In the genomic region with DNA sequence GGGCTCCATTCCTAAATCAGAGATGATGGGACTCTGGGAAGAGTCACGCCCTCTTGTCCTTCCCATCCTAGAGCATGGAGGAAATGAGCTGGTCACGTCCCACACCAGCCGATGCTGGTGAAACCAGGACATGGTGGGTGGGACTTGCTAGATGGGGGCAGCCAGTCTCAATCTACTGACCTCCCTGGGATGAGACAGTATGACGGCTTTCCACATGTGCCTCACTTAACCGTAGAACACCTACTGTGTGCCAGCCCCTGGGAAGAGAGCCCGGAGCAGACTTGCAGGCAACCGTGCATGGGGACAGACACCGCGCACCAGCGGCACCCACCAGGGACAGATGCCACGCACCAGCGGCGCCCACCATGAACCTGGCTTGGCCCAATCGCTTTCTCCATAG, we compare ENCODE assay signal across 13 cellular contexts. TPM values are rescaled to one million over a fixed set of nuclear protein-coding genes. Genes with fewer than 3 reads are reported as not detected.
DNase-seq lines count a peak whose midpoint lies in the region; ATAC-seq, FAIRE-seq and TF ChIP-seq lines count a peak whose summit lies in the region.
"Had no signal": no experiment of that assay in that cellular context is flagged by ENCODE, and none has a peak within 500 bp of the region (broad histone marks: within the 10 kb centered on the region; RNA-seq: fewer than 3 reads in every experiment).

No MANE protein-coding gene starts in this region.

- H3K4me1 ChIP-seq in K562 (replicated peaks in 1 of 2; ENCODE audit: control insufficient read depth in 2 of 2, insufficient read depth in 2 of 2, low read length in 2 of 2) (peaks cover 23 to 79% of the 10 kb centered on the region in 2 experiments), sigmoid colon (peaks cover 0 to 87% (median 83%) of the 10 kb centered on the region in 4 donors)

- no peak for FAIRE-seq in K562 (lab: Jason Lieb, UNC)

- no peaks in the 10 kb centered on the region for H3K9me3 ChIP-seq in K562 (replicated peaks; ENCODE audit: control insufficient read depth, insufficient read depth, low read depth, low read length)
- H3K9me3 ChIP-seq in iPS-18c (ENCODE audit: control insufficient read depth, insufficient read depth, low read length), result no peaks in the 10 kb centered on the region
- H3K9me3 ChIP-seq in sigmoid colon, result no peaks in the 10 kb centered on the region

- no peak for TF ChIP-seq EP300 in K562 (IDR thresholded peaks at IDR 0.05; ENCODE audit: low read length)
- TF ChIP-seq EP300 in sigmoid colon (IDR thresholded peaks at IDR 0.05), result no peak

- TF ChIP-seq POLR2A in K562 (conservative IDR thresholded peaks at IDR 0.05) (no peak), sigmoid colon (IDR thresholded peaks at IDR 0.05) (no peak)

- no peaks in the 10 kb centered on the region for H3K36me3 ChIP-seq in K562 (ENCODE audit: control insufficient read depth, insufficient read depth, low read length)
- no peaks in the 10 kb centered on the region for H3K36me3 ChIP-seq in sigmoid colon

- intact Hi-C loops in K562 (cut with micrococcal nuclease) (loop anchor here (10.0 kb wide), 1 partner anchor 47 kb away; no protein-coding TSS in a partner anchor), sigmoid colon (cut with DNase I) (loop anchor here (5.0 to 10.0 kb wide), 3 partner anchors 104 to 767 kb away; a partner anchor contains a TSS)

- H3K4me2 ChIP-seq in K562 (ENCODE audit: insufficient read depth, low read length), result no peak overlapping the region

- H3K4me3 ChIP-seq in K562 (no peak overlapping the region), iPS-18c (ENCODE audit: insufficient read depth, low read depth, low read length) (peak overlapping the region; percentile 49; the same call in 1 of the 2 replicates), sigmoid colon (peak overlapping the region in 2 of 4 donors; percentile 60 to 63)

- in situ Hi-C loops in K562 (cut with MboI), result no loop called here

- H3K9ac ChIP-seq in K562 (ENCODE audit: insufficient read depth in 1 of 2, low read depth in 2 of 2, low read length in 2 of 2), result no peak overlapping the region

- BruUV-seq in K562 (replicated peaks; lab: Mats Ljungman, UMichigan), result no TSS peak

- H3K79me2 ChIP-seq in K562 (ENCODE audit: control insufficient read depth, insufficient read depth, low read length), result peaks cover 32% of the 10 kb centered on the region

- TF ChIP-seq RAD21 in K562 (CRISPR knock-in tag; conservative IDR thresholded peaks at IDR 0.05 in 1 of 2, IDR thresholded peaks at IDR 0.05 in 1 of 2), result no peak

- H3K27ac ChIP-seq in K562 (ENCODE audit: extremely low read depth, low read depth, low read length) (no peak overlapping the region), sigmoid colon (peak overlapping the region; percentile 91 to 96 (median 92))

- POLR2A ChIA-PET in K562 (lab: Yijun Ruan, JAX), result no interaction called here

- H3K9me1 ChIP-seq in K562 (ENCODE audit: control insufficient read depth, insufficient read depth, low read length), result peaks cover 7% of the 10 kb centered on the region

- no peak overlapping the region for H2AFZ ChIP-seq in K562 (ENCODE audit: low read depth, low read length)

- DNase-seq in EH (ENCODE audit: low read depth), result peak; percentile 72
- DNase-seq in K562 (ENCODE audit: extremely low read depth in 1 of 4, low spot score in 3 of 4), result no peak
- DNase-seq in sigmoid colon, result peak; percentile 70
- DNase-seq in HCEC 1CT, result no peak
- DNase-seq: activated CD4-positive, alpha-beta T cell treated with anti-CD3 and anti-CD28 coated beads, Interleukin-2, amount 10 ng/mL, durations not matched to agents 24 days and 14 days; NCI-H1930; SHP77; stimulated activated naive CD4-positive, alpha-beta T cell treated with Interleukin-2 at 50 U/mL for 16 hours had no signal

- H3K27me3 ChIP-seq in K562 (ENCODE audit: control insufficient read depth in 2 of 2, insufficient read depth in 2 of 2, low read length in 2 of 2), result no peaks in the 10 kb centered on the region
- H3K27me3 ChIP-seq in sigmoid colon, result no peaks in the 10 kb centered on the region

- H4K20me1 ChIP-seq in K562 (replicated peaks; ENCODE audit: control insufficient read depth, insufficient read depth, low read length), result peaks cover 33% of the 10 kb centered on the region

- TF ChIP-seq CTCF in K562 (IDR thresholded peaks at IDR 0.05 in 2 of 3, conservative IDR thresholded peaks at IDR 0.05 in 1 of 3; ENCODE audit: insufficient read depth in 2 of 3, low read depth in 1 of 3, low read length in 3 of 3), result no peak
- no peak for TF ChIP-seq CTCF in sigmoid colon (IDR thresholded peaks at IDR 0.05)

- ATAC-seq in K562, result no peak
- ATAC-seq in HG02571 (IDR thresholded peaks at IDR 0.05; ENCODE audit: unreplicated experiment), result no peak
- no peak for ATAC-seq in HG02884 (IDR thresholded peaks at IDR 0.05; ENCODE audit: unreplicated experiment)
- no peak for ATAC-seq in GM21528 (IDR thresholded peaks at IDR 0.05; ENCODE audit: low FRiP score, unreplicated experiment)
- ATAC-seq: CD8-positive, alpha-beta T cell had no signal

- WGBS in K562 (ENCODE audit: insufficient coverage, low coverage, missing lambda C conversion rate), result 91% methylated on average over 14 of the region's 14 CpGs
- 82 to 87% methylated on average over 14 of the region's 14 CpGs for WGBS in sigmoid colon, 2 donors

- CTCF ChIA-PET in K562 (lab: Yijun Ruan, JAX; ENCODE audit: low intra/inter-chr PET ratio), result no interaction called here

TF ChIP-seq in K562, 482 proteins besides CTCF, POLR2A, EP300 and RAD21:
- TF ChIP-seq CHD2 (IDR thresholded peaks at IDR 0.05; ENCODE audit: low read depth, low read length) (no peak), CBX3 (IDR thresholded peaks at IDR 0.05; ENCODE audit: borderline replicate concordance in 1 of 2, low read length in 2 of 2) (no peak), FOXA1 (IDR thresholded peaks at IDR 0.05; ENCODE audit: borderline replicate concordance) (no peak), ZKSCAN1 (IDR thresholded peaks at IDR 0.05; ENCODE audit: low read depth, low read length) (peak; percentile 88)

RNA-seq across cellular contexts. Expression of a gene that starts 3.8 kb away (rescaled TPM):
- total RNA-seq in K562 (2011; cell fraction: chromatin; rRNA removed; ENCODE audit: low replicate concordance), result 40.9 and 87.7 TPM in 2 replicates
- 31.7 and 40.8 TPM in 2 replicates for total RNA-seq in K562 (2011; cell fraction: nucleolus; rRNA removed)
- 28.2 and 35.2 TPM in 2 replicates for total RNA-seq in K562 (2011; cell fraction: nucleoplasm; rRNA removed)
- total RNA-seq in K562 (2014; rRNA removed) (6.6 and 8.0 TPM in 2 replicates), K562 (2014; rRNA removed; fragmentation: Illumina TruSeq; extraction: Trizol) (1.4 and 2.4 TPM in 2 replicates), K562 (2015; rRNA removed; fragmentation: Illumina TruSeq; extraction: Trizol) (6.4 and 6.5 TPM in 2 replicates), K562 (2021) (14.3 and 14.8 TPM in 2 replicates), sigmoid colon (10 to 100 TPM; 28.1 to 69.2 (median 46.2) TPM)
- polyA plus RNA-seq in K562 (2011; rRNA removed) (3.2 and 7.5 TPM in 2 replicates), K562 (2014; fragmentation: Illumina TruSeq; extraction: Trizol) (3.1 and 4.6 TPM in 2 replicates), K562 (2014; fragmentation: Nextera tagmentation; extraction: Ambion mirVana) (under 1 TPM; 0.06 to 0.10 TPM), K562 (2014; rRNA removed) (6.6 and 11.9 TPM in 2 replicates), sigmoid colon (10 to 100 TPM; 16.6 to 29.8 (median 18.6) TPM)
- 3.8 and 6.2 TPM in 2 replicates for polyA plus RNA-seq in K562 (2011; cell fraction: cytosol; rRNA removed)
- polyA plus RNA-seq in K562 (2011; cell fraction: nucleus; rRNA removed), result 22.7 and 40.1 TPM in 2 replicates
- 7.8 and 10.2 TPM in 2 replicates for polyA plus RNA-seq in K562 (2012)
- 1.6 and 1.9 TPM in 2 replicates for polyA minus RNA-seq in K562 (2011; rRNA and poly(A)+ RNA removed)
- 5.9 and 6.9 TPM in 2 replicates for polyA minus RNA-seq in K562 (2011; cell fraction: cytosol; rRNA and poly(A)+ RNA removed)
- polyA minus RNA-seq in K562 (2011; cell fraction: nucleus; rRNA and poly(A)+ RNA removed), result 13.1 and 15.5 TPM in 2 replicates

RNA-seq across cellular contexts. Expression of a gene that starts 57.3 kb away (rescaled TPM):
- not detected in 2 replicates for total RNA-seq in K562 (2011; cell fraction: chromatin; rRNA removed; ENCODE audit: low replicate concordance)
- total RNA-seq in K562 (2011; cell fraction: nucleolus; rRNA removed), result not detected in 2 replicates
- not detected in 2 replicates for total RNA-seq in K562 (2011; cell fraction: nucleoplasm; rRNA removed)
- total RNA-seq in K562 (2014; rRNA removed) (not detected in 2 replicates), K562 (2014; rRNA removed; fragmentation: Illumina TruSeq; extraction: Trizol) (not detected in 2 replicates), K562 (2015; rRNA removed; fragmentation: Illumina TruSeq; extraction: Trizol) (not detected in 2 replicates), K562 (2021) (not detected in 2 replicates), sigmoid colon (not detected)
- polyA plus RNA-seq in K562 (2011; rRNA removed) (not detected in 2 replicates), K562 (2014; fragmentation: Illumina TruSeq; extraction: Trizol) (not detected in 2 replicates), K562 (2014; fragmentation: Nextera tagmentation; extraction: Ambion mirVana) (not detected), K562 (2014; rRNA removed) (not detected in 2 replicates), sigmoid colon (not detected)
- polyA plus RNA-seq in K562 (2011; cell fraction: cytosol; rRNA removed), result not detected in 2 replicates
- polyA plus RNA-seq in K562 (2011; cell fraction: nucleus; rRNA removed), result not detected in 2 replicates
- not detected in 2 replicates for polyA plus RNA-seq in K562 (2012)
- not detected in 2 replicates for polyA minus RNA-seq in K562 (2011; rRNA and poly(A)+ RNA removed)
- polyA minus RNA-seq in K562 (2011; cell fraction: cytosol; rRNA and poly(A)+ RNA removed), result not detected in 2 replicates
- not detected in 2 replicates for polyA minus RNA-seq in K562 (2011; cell fraction: nucleus; rRNA and poly(A)+ RNA removed)
- total RNA-seq: activated CD4-positive, alpha-beta T cell treated with anti-CD3 and anti-CD28 coated beads, Interleukin-2, amount 10 ng/mL, durations not matched to agents 24 days and 14 days; CD8-positive, alpha-beta T cell had no signal

Comparison
In these comparisons a context has a peak if more than half of its experiments do, and no peak if none do; other contexts are left out.
1. DNase-seq: peak in EH (single experiment) and sigmoid colon (single experiment); none in K562 (0 of 4) and HCEC 1CT (single experiment).